In genomic region chr2:159904127-159904564, GRCh38 we compare ENCODE assay signal across 8 cellular contexts. TPM values are rescaled to one million over a fixed set of nuclear protein-coding genes. Genes with fewer than 3 reads are reported as not detected.
DNase-seq lines count a peak whose midpoint lies in the region; ATAC-seq, FAIRE-seq and TF ChIP-seq lines count a peak whose summit lies in the region.

No MANE protein-coding gene starts in this region.

- H3K4me3 ChIP-seq in endothelial cell of umbilical vein (replicated peaks in 1 of 3; ENCODE audit: insufficient read depth in 1 of 3, low read depth in 1 of 3, low read length in 3 of 3) = peak overlapping the region; percentile 53 to 71 (median 58)
- peak overlapping the region; percentile 62 for H3K4me3 ChIP-seq in upper lobe of right lung

- no TSS peak for BruUV-seq in endothelial cell of umbilical vein (replicated peaks; lab: Mats Ljungman, UMichigan)

- dilution Hi-C loops in endothelial cell of umbilical vein (cut with MboI; ENCODE audit: extremely low pct_ligation_motif_present, low sequenced_read_pairs) = no loop called here

- DNase-seq in activated T-cell treated with anti-CD3 and anti-CD28 coated beads for 1 hour (ENCODE audit: low read depth) (peak; percentile 35), endothelial cell of umbilical vein (ENCODE audit: low read depth, low spot score) (peak; percentile 22), omental fat pad (ENCODE audit: low spot score) (no peak), upper lobe of right lung (peak; percentile 75), DMS79 treated with DMSO at 0.1 percent for 48 hours (lab: John Stamatoyannopoulos, UW) (no peak)
- no peak for DNase-seq in activated T-cell treated with anti-CD3 and anti-CD28 coated beads, Interleukin-2, amount 50 U/mL, for 1 hour
- DNase-seq in activated CD4-positive, alpha-beta T cell treated with anti-CD3 and anti-CD28 coated beads for 48 hours = peak; percentile 58

- peak overlapping the region; percentile 87 for H3K4me2 ChIP-seq in endothelial cell of umbilical vein (ENCODE audit: insufficient read depth, low read length)

- H3K9ac ChIP-seq in endothelial cell of umbilical vein (replicated peaks; ENCODE audit: extremely low read depth, insufficient read depth, low read length) = peak overlapping the region; percentile 44

- H3K36me3 ChIP-seq in endothelial cell of umbilical vein (ENCODE audit: control insufficient read depth in 2 of 2, extremely low read depth in 1 of 2, insufficient read depth in 2 of 2, low read length in 2 of 2) (no peaks in the 10 kb centered on the region), upper lobe of right lung (no peaks in the 10 kb centered on the region)

- H3K27me3 ChIP-seq in endothelial cell of umbilical vein (ENCODE audit: control insufficient read depth in 2 of 2, insufficient read depth in 2 of 2, low read length in 2 of 2) (no peaks in the 10 kb centered on the region), upper lobe of right lung (no peaks in the 10 kb centered on the region)

- H3K4me1 ChIP-seq in endothelial cell of umbilical vein (ENCODE audit: control insufficient read depth, extremely low read depth, insufficient read depth, low read length) (peaks cover 22% of the 10 kb centered on the region), upper lobe of right lung (no peaks in the 10 kb centered on the region)

- POLR2A ChIA-PET in endothelial cell of umbilical vein (lab: Charles Lee) = no interaction called here

- H3K27ac ChIP-seq in endothelial cell of umbilical vein (ENCODE audit: insufficient read depth, low read depth, low read length) (peak overlapping the region; percentile 68), upper lobe of right lung (peak overlapping the region; percentile 44)

- intact Hi-C loops in endothelial cell of umbilical vein (cut with micrococcal nuclease) = loop anchor here (1.0 to 5.0 kb wide), 2 partner anchors 42 to 63 kb away; no protein-coding TSS in a partner anchor
- intact Hi-C loops in upper lobe of right lung (cut with DNase I) = no loop called here

- no peaks in the 10 kb centered on the region for H3K9me1 ChIP-seq in endothelial cell of umbilical vein (replicated peaks; ENCODE audit: control insufficient read depth, extremely low read depth, insufficient read depth, low read length)

- peak overlapping the region; percentile 84 for H2AFZ ChIP-seq in endothelial cell of umbilical vein (ENCODE audit: low read depth, low read length)

- TF ChIP-seq CTCF in endothelial cell of umbilical vein (IDR thresholded peaks at IDR 0.05; ENCODE audit: extremely low read depth in 1 of 2, insufficient read depth in 1 of 2, low read depth in 1 of 2, low read length in 2 of 2) (no peak), omental fat pad (IDR thresholded peaks at IDR 0.05) (no peak), upper lobe of right lung (IDR thresholded peaks at IDR 0.05) (no peak)

- CTCF ChIA-PET in endothelial cell of umbilical vein (lab: Charles Lee) = interaction anchor here (1.3 to 1.9 kb wide), 4 partner anchors 8 to 18 kb away, joined by 3 to 9 read pairs (median 4); no protein-coding TSS in a partner anchor

- peak; percentile 31 for ATAC-seq in HG03139 (IDR thresholded peaks at IDR 0.05; ENCODE audit: unreplicated experiment)
- peak; percentile 9 for ATAC-seq in omental fat pad (ENCODE audit: low FRiP score)
- peak; percentile 46 for ATAC-seq in upper lobe of right lung

- no peak for TF ChIP-seq POLR2A in endothelial cell of umbilical vein (IDR thresholded peaks at IDR 0.05; ENCODE audit: low read depth, low read length)

- no peak for FAIRE-seq in endothelial cell of umbilical vein (lab: Jason Lieb, UNC)

- no peaks in the 10 kb centered on the region for H3K9me3 ChIP-seq in endothelial cell of umbilical vein (replicated peaks; ENCODE audit: control insufficient read depth, insufficient read depth, low read length)
- H3K9me3 ChIP-seq in upper lobe of right lung = no peaks in the 10 kb centered on the region

- H4K20me1 ChIP-seq in endothelial cell of umbilical vein (replicated peaks; ENCODE audit: control insufficient read depth, extremely low read depth, insufficient read depth, low read length) = no peaks in the 10 kb centered on the region

- H3K79me2 ChIP-seq in endothelial cell of umbilical vein (ENCODE audit: control insufficient read depth, insufficient read depth, low read length) = no peaks in the 10 kb centered on the region

TF ChIP-seq in endothelial cell of umbilical vein, 7 proteins besides CTCF, POLR2A, EP300 and RAD21:
- no peak for TF ChIP-seq GATA2 (IDR thresholded peaks at IDR 0.05; ENCODE audit: insufficient read depth, insufficient read length, low read depth, low read length)
- peak; percentile 15 for TF ChIP-seq FOS (IDR thresholded peaks at IDR 0.05; ENCODE audit: borderline replicate concordance, insufficient read depth, low read length)

RNA-seq across cellular contexts. Expression of gene LY75, which starts 0.4 kb away (rescaled TPM):
- total RNA-seq in endothelial cell of umbilical vein (11.7 and 13.2 TPM in 2 replicates), omental fat pad (1 to 10 TPM; 1.6 to 9.4 (median 4.0) TPM), upper lobe of right lung (9.4 TPM)
- polyA plus RNA-seq in endothelial cell of umbilical vein = 2.8 and 3.8 TPM in 2 replicates
- 3.7 and 4.1 TPM in 2 replicates for polyA plus RNA-seq in endothelial cell of umbilical vein (2011; cell fraction: cytosol; rRNA removed)
- polyA plus RNA-seq in endothelial cell of umbilical vein (2011; cell fraction: nucleus; rRNA removed) = 5.4 and 6.8 TPM in 2 replicates
- 2.4 and 6.3 TPM in 2 replicates for polyA plus RNA-seq in endothelial cell of umbilical vein (2012)
- polyA minus RNA-seq in endothelial cell of umbilical vein = 9.4 and 12.1 TPM in 2 replicates
- polyA minus RNA-seq in endothelial cell of umbilical vein (2011; cell fraction: cytosol; rRNA and poly(A)+ RNA removed) = not detected
- 10.7 and 19.9 TPM in 2 replicates for polyA minus RNA-seq in endothelial cell of umbilical vein (2011; cell fraction: nucleus; rRNA and poly(A)+ RNA removed)

Comparison
In these comparisons a context has a peak if more than half of its experiments do, and no peak if none do; other contexts are left out.
1. DNase-seq: peak in activated T-cell treated with anti-CD3 and anti-CD28 coated beads for 1 hour (single experiment), activated CD4-positive, alpha-beta T cell treated with anti-CD3 and anti-CD28 coated beads for 48 hours (single experiment), endothelial cell of umbilical vein (single experiment) and upper lobe of right lung (single experiment); none in activated T-cell treated with anti-CD3 and anti-CD28 coated beads, Interleukin-2, amount 50 U/mL, for 1 hour (single experiment), omental fat pad (single experiment) and DMS79 treated with DMSO at 0.1 percent for 48 hours (single experiment).
2. Peak in every context shown above with its lines, with median percentiles within 50 percentile points of each other: ATAC-seq.